ENCODE assay signal across 8 cellular contexts in the genomic region with DNA sequence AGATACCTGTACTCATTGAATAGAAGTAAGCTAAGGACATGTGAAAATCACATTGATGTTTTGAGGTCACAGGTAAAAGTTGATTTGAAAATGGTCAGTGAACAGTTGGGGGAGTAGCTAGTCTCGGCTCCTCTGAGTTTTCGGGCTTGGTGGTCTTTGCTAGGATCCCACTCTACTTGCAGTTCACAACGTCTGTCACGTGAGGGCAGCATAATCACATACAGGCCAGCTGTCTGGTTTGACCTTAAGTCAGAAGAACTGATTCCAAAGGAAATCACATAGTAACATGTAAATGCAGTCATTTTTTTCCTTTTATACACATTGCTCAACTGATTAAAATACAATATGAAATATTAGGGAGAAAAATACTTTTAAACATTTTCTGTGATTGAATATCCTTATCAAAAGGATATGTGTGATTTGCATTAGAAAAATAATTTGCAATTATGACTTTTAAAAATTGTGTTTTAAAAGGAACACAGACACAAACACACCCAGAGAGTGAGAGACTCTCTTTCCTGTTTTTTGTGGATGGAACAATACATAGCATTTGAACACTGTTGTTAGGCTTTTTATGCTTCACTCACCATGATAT. TPM values are rescaled to one million over a fixed set of nuclear protein-coding genes. Genes with fewer than 3 reads are reported as not detected.
DNase-seq lines count a peak whose midpoint lies in the region; ATAC-seq and TF ChIP-seq lines count a peak whose summit lies in the region.

No MANE protein-coding gene starts in this region.

- H3K9me3 ChIP-seq in Panc1 (ENCODE audit: control insufficient read depth, insufficient read depth, low read depth, low read length): no peaks in the 10 kb centered on the region
- H3K9me3 ChIP-seq in heart left ventricle: no peaks in the 10 kb centered on the region

- BruUV-seq in Panc1 (replicated peaks; lab: Mats Ljungman, UMichigan): no TSS peak

- H3K4me3 ChIP-seq in Panc1 (ENCODE audit: low read depth in 2 of 2, low read length in 2 of 2): no peak overlapping the region
- no peak overlapping the region for H3K4me3 ChIP-seq in heart left ventricle
- H3K4me3 ChIP-seq in retinal pigment epithelial cell (ENCODE audit: low read length): no peak overlapping the region

- in situ Hi-C loops in Panc1 (cut with HindIII; ENCODE audit: low pct_unique_long_range_greater_than_20kb, low sequenced_read_pairs): no loop called here

- ATAC-seq in GM21381 (IDR thresholded peaks at IDR 0.05; ENCODE audit: unreplicated experiment): peak; percentile 80
- peak; percentile 74 for ATAC-seq in Panc1
- peak; percentile 29 to 61 for ATAC-seq in activated naive CD4-positive, alpha-beta T cell treated with anti-CD3 and anti-CD28 coated beads, Interleukin-2, amount 50 U/mL, for 72 hours
- peak in 3 of 4 donors; percentile 50 to 66 (median 64) for ATAC-seq in heart left ventricle

- DNase-seq in EL: peak; percentile 66
- peak; percentile 63 for DNase-seq in HT1080 (ENCODE audit: low read depth)
- DNase-seq in Panc1 (ENCODE audit: low read depth, low spot score): peak; percentile 51
- peak in 1 of 2 donors; percentile 56 for DNase-seq in activated naive CD4-positive, alpha-beta T cell treated with anti-CD3 and anti-CD28 coated beads, Interleukin-2, amount 50 U/mL, for 72 hours (ENCODE audit: low spot score in 2 of 2)
- DNase-seq in heart left ventricle: peak in 4 of 5 donors; percentile 16 to 37 (median 34)
- no peak for DNase-seq in retinal pigment epithelial cell (ENCODE audit: low read depth)
- DNase-seq in GF-D8 (lab: John Stamatoyannopoulos, UW): no peak

- intact Hi-C loops in Panc1 (cut with micrococcal nuclease; ENCODE audit: unreplicated experiment): loop anchor here (1.0 to 10.0 kb wide), 2 partner anchors 202 to 504 kb away; partner anchors contain the start of gene PTGS2
- intact Hi-C loops in heart left ventricle (cut with DNase I): loop anchor here (1.0 to 10.0 kb wide), 7 partner anchors 122 to 505 kb away; no protein-coding TSS in a partner anchor

- H3K27ac Mint-ChIP-seq in activated naive CD4-positive, alpha-beta T cell treated with anti-CD3 and anti-CD28 coated beads, Interleukin-2, amount 50 U/mL, for 72 hours: no peak overlapping the region

- H3K9me3 Mint-ChIP-seq in activated naive CD4-positive, alpha-beta T cell treated with anti-CD3 and anti-CD28 coated beads, Interleukin-2, amount 50 U/mL, for 72 hours: no peaks in the 10 kb centered on the region

- H3K4me1 ChIP-seq in Panc1 (ENCODE audit: control insufficient read depth, insufficient read depth, low read length) (no peaks in the 10 kb centered on the region), heart left ventricle (peaks cover 0 to 3% (median 0%) of the 10 kb centered on the region in 12 donors)

- no peak for TF ChIP-seq POLR2A in heart left ventricle (IDR thresholded peaks at IDR 0.05)

- WGBS in heart left ventricle, 4 donors: 3 to 10% (median 6%) methylated on average over 4 of the region's 4 CpGs

- H3K27me3 ChIP-seq in Panc1 (ENCODE audit: control insufficient read depth, insufficient read depth, low read length) (no peaks in the 10 kb centered on the region), heart left ventricle (no peaks in the 10 kb centered on the region)

- H3K36me3 ChIP-seq in Panc1 (ENCODE audit: control insufficient read depth, insufficient read depth, low read length) (no peaks in the 10 kb centered on the region), heart left ventricle (no peaks in the 10 kb centered on the region)

- H3K27ac ChIP-seq in Panc1 (ENCODE audit: low read length) (no peak overlapping the region), heart left ventricle (no peak overlapping the region)

- POLR2A ChIA-PET in Panc1 (lab: Charles Lee): no interaction called here

- no peaks in the 10 kb centered on the region for H3K36me3 Mint-ChIP-seq in activated naive CD4-positive, alpha-beta T cell treated with anti-CD3 and anti-CD28 coated beads, Interleukin-2, amount 50 U/mL, for 72 hours

- TF ChIP-seq CTCF in Panc1 (IDR thresholded peaks at IDR 0.05): peak; percentile 93
- peak; percentile 62 to 90 (median 81) for TF ChIP-seq CTCF in heart left ventricle (IDR thresholded peaks at IDR 0.05)
- TF ChIP-seq CTCF in retinal pigment epithelial cell (conservative IDR thresholded peaks at IDR 0.05; ENCODE audit: low read depth, low read length): peak; percentile 95

- CTCF ChIA-PET in Panc1 (lab: Charles Lee): interaction anchor here (0.7 kb wide), 1 partner anchor 108 kb away, joined by 3 read pairs; the partner anchor contains the start of gene TPR

RNA-seq across cellular contexts. Expression of gene PDC, which starts 21.8 kb away (rescaled TPM):
- not detected in 2 replicates for total RNA-seq in HT1080 (2014; rRNA removed; shearing (Covaris generic))
- not detected in 2 replicates for polyA plus RNA-seq in HT1080 (2015; cell fraction: cytosol; rRNA removed)
- polyA plus RNA-seq in HT1080 (2015; cell fraction: nucleus; rRNA removed): not detected in 2 replicates
- total RNA-seq in Panc1 (2021; ENCODE audit: unreplicated experiment) (not detected), heart left ventricle (not detected)
- not detected for polyA plus RNA-seq in Panc1 (2012; ENCODE audit: insufficient read length)
- total RNA-seq in activated naive CD4-positive, alpha-beta T cell treated with anti-CD3 and anti-CD28 coated beads, Interleukin-2, amount 50 U/mL, for 72 hours: not detected
- polyA plus RNA-seq in heart left ventricle: not detected

Comparison
In these comparisons a context has a peak if more than half of its experiments do, and no peak if none do; other contexts are left out.
1. DNase-seq: peak in EL (single experiment), HT1080 (single experiment), Panc1 (single experiment) and heart left ventricle (4 of 5); none in retinal pigment epithelial cell (single experiment) and GF-D8 (single experiment).
2. Peak in every context shown above with its lines, with median percentiles within 50 percentile points of each other: ATAC-seq and CTCF ChIP-seq.